ENCODE assay signal across 23 cellular contexts in the genomic region with DNA sequence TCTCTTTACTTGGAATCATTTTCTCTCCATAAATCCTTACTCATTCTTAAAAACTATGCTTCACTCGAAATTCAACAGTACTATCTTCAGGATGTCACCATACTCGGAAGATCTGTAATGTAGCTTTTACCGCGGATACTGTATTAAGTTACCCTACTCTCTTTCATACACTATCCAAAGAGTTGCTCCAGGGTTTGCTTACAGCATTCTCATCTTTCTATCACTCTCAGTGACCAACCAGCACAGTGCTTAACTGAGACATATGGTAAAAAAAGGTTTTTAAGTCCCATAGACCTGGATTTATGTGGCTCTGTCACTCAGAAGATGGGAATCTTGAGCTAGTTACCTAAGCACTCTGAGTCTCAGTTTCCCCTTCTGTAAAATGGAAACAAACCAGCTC. TPM values are rescaled to one million over a fixed set of nuclear protein-coding genes. Genes with fewer than 3 reads are reported as not detected.
DNase-seq lines count a peak whose midpoint lies in the region; ATAC-seq, FAIRE-seq and TF ChIP-seq lines count a peak whose summit lies in the region.
"Had no signal": no experiment of that assay in that cellular context is flagged by ENCODE, and none has a peak within 500 bp of the region (broad histone marks: within the 10 kb centered on the region; RNA-seq: fewer than 3 reads in every experiment).

No MANE protein-coding gene starts in this region.

- no peak overlapping the region for H2BK5ac ChIP-seq in mesenchymal stem cell (ENCODE audit: low read depth, low read length, poor library complexity, severe bottlenecking)

- H3K27me3 Mint-ChIP-seq in activated T-helper 17 cell treated with anti-CD3 and anti-CD28 coated beads, Interleukin-2, amount 50 U/mL, for 72 hours: no peaks in the 10 kb centered on the region
- H3K27me3 Mint-ChIP-seq in naive thymus-derived CD8-positive, alpha-beta T cell: no peaks in the 10 kb centered on the region
- no peaks in the 10 kb centered on the region for H3K27me3 Mint-ChIP-seq in CD4-positive, alpha-beta T cell
- H3K27me3 Mint-ChIP-seq: CD4-positive, alpha-beta memory T cell had no signal

- BruUV-seq in HepG2 (replicated peaks; lab: Mats Ljungman, UMichigan): TSS peak; percentile 4

- H3K4me3 ChIP-seq in HepG2 (replicated peaks in 1 of 3; ENCODE audit: insufficient read depth in 1 of 3, low read depth in 2 of 3, low read length in 3 of 3): no peak overlapping the region
- no peak overlapping the region for H3K4me3 ChIP-seq in right lobe of liver
- no peak overlapping the region for H3K4me3 ChIP-seq in mesenchymal stem cell (ENCODE audit: insufficient read depth in 1 of 2, low read depth in 1 of 2, low read length in 2 of 2)
- H3K4me3 ChIP-seq in psoas muscle: no peak overlapping the region

- H3K4me3 Mint-ChIP-seq in activated T-helper 17 cell treated with anti-CD3 and anti-CD28 coated beads, Interleukin-2, amount 50 U/mL, for 72 hours: no peak overlapping the region
- no peak overlapping the region for H3K4me3 Mint-ChIP-seq in naive thymus-derived CD8-positive, alpha-beta T cell
- H3K4me3 Mint-ChIP-seq in CD4-positive, alpha-beta T cell: no peak overlapping the region
- H3K4me3 Mint-ChIP-seq: H9 had no signal

- H3K27ac ChIP-seq in HepG2 (ENCODE audit: extremely low read length, insufficient read depth, low read length) (no peak overlapping the region), right lobe of liver (no peak overlapping the region), mesenchymal stem cell (ENCODE audit: low read length, poor library complexity, severe bottlenecking) (no peak overlapping the region), psoas muscle (no peak overlapping the region)
- no peak overlapping the region for H3K27ac ChIP-seq in CD4-positive, alpha-beta T cell (ENCODE audit: low read depth, low read length)
- H3K27ac ChIP-seq: HL-60 had no signal

- H3K23ac ChIP-seq in mesenchymal stem cell (ENCODE audit: low read length in 2 of 2): no peak overlapping the region

- H3K9ac ChIP-seq in HepG2 (ENCODE audit: insufficient read depth, low read depth, low read length) (no peak overlapping the region), mesenchymal stem cell (ENCODE audit: low read length) (peak overlapping the region; percentile 11)

- FAIRE-seq in HepG2 (lab: Jason Lieb, UNC): no peak
- FAIRE-seq: A204.1, GM12892, GM18507, H1 had no signal

- peaks cover 17% of the 10 kb centered on the region for H3K79me1 ChIP-seq in mesenchymal stem cell (replicated peaks; ENCODE audit: low read length, poor library complexity, severe bottlenecking)

- no peak overlapping the region for H2BK12ac ChIP-seq in mesenchymal stem cell (ENCODE audit: low read length in 2 of 2)

- H3K9me3 Mint-ChIP-seq in activated T-helper 17 cell treated with anti-CD3 and anti-CD28 coated beads, Interleukin-2, amount 50 U/mL, for 72 hours: no peaks in the 10 kb centered on the region
- H3K9me3 Mint-ChIP-seq in naive thymus-derived CD8-positive, alpha-beta T cell: no peaks in the 10 kb centered on the region
- H3K9me3 Mint-ChIP-seq in CD4-positive, alpha-beta T cell: no peaks in the 10 kb centered on the region
- H3K9me3 Mint-ChIP-seq: CD4-positive, alpha-beta memory T cell; H9 had no signal

- H2AK5ac ChIP-seq in mesenchymal stem cell (ENCODE audit: low read length, severe bottlenecking): no peak overlapping the region

- no peak overlapping the region for H2BK120ac ChIP-seq in mesenchymal stem cell (ENCODE audit: low read depth, low read length)

- TF ChIP-seq POLR2A in HepG2 (IDR thresholded peaks at IDR 0.05; ENCODE audit: insufficient read depth in 1 of 2, low read depth in 2 of 2, low read length in 2 of 2) (no peak), right lobe of liver (IDR thresholded peaks at IDR 0.05) (no peak)

- H3K14ac ChIP-seq in mesenchymal stem cell (ENCODE audit: low read length in 2 of 2): no peak overlapping the region

- peaks cover 1 to 11% of the 10 kb centered on the region in 2 experiments; a peak in 4 of 5 replicates for H3K36me3 ChIP-seq in HepG2 (replicated peaks in 1 of 2; ENCODE audit: control insufficient read depth in 1 of 2, insufficient read depth in 2 of 2, low read length in 2 of 2)
- H3K36me3 ChIP-seq in right lobe of liver: peaks cover 0 to 5% (median 0%) of the 10 kb centered on the region in 4 donors
- peaks cover 1 to 17% of the 10 kb centered on the region in 2 experiments for H3K36me3 ChIP-seq in mesenchymal stem cell (ENCODE audit: control insufficient read depth in 1 of 2, insufficient read depth in 2 of 2, low read depth in 1 of 2, low read length in 2 of 2)
- H3K36me3 ChIP-seq in psoas muscle (ENCODE audit: insufficient read depth in 1 of 2, low read depth in 1 of 2): peaks cover 0 to 17% of the 10 kb centered on the region in 2 donors
- H3K36me3 ChIP-seq: BE2C had no signal

- DNase-seq in HepG2 (ENCODE audit: low spot score) (no peak), right lobe of liver (no peak), mesenchymal stem cell (no peak), psoas muscle (no peak), ureter (ENCODE audit: low spot score) (no peak)
- DNase-seq in naive thymus-derived CD8-positive, alpha-beta T cell: no peak
- no peak for DNase-seq in CD4-positive, alpha-beta T cell
- DNase-seq: ACHN; BE2C; C1 segment of cervical spinal cord; CD4-positive, alpha-beta memory T cell; DMS153; DMS79; GDM1; H9; IMR-90; KBM-7 had no signal

- H2AFZ ChIP-seq in HepG2 (ENCODE audit: low read length) (no peak overlapping the region), mesenchymal stem cell (ENCODE audit: low read depth, low read length) (no peak overlapping the region)

- TF ChIP-seq CTCF in HepG2 (CRISPR knock-in tag; IDR thresholded peaks at IDR 0.05): no peak
- TF ChIP-seq CTCF in right lobe of liver (IDR thresholded peaks at IDR 0.05): no peak
- TF ChIP-seq CTCF in psoas muscle (IDR thresholded peaks at IDR 0.05): no peak
- TF ChIP-seq CTCF in CD4-positive, alpha-beta T cell (IDR thresholded peaks at IDR 0.05): no peak

- no peak overlapping the region for H4K8ac ChIP-seq in mesenchymal stem cell (ENCODE audit: low read length)

- peak overlapping the region; percentile 53 for H3K27ac Mint-ChIP-seq in activated T-helper 17 cell treated with anti-CD3 and anti-CD28 coated beads, Interleukin-2, amount 50 U/mL, for 72 hours
- H3K27ac Mint-ChIP-seq in naive thymus-derived CD8-positive, alpha-beta T cell: peak overlapping the region in 1 of 10 donors; percentile 7
- H3K27ac Mint-ChIP-seq in CD4-positive, alpha-beta T cell: no peak overlapping the region
- H3K27ac Mint-ChIP-seq: H9 had no signal

- ATAC-seq in HepG2 (no peak), right lobe of liver (no peak), psoas muscle (peak in 3 of 4 donors; percentile 46 to 63 (median 62))
- no peak for ATAC-seq in activated T-helper 17 cell treated with anti-CD3 and anti-CD28 coated beads, Interleukin-2, amount 50 U/mL, for 72 hours (replicated peaks)
- no peak for ATAC-seq in naive thymus-derived CD8-positive, alpha-beta T cell
- no peak for ATAC-seq in CD4-positive, alpha-beta T cell (ENCODE audit: poor library complexity)

- H3K36me3 Mint-ChIP-seq in activated T-helper 17 cell treated with anti-CD3 and anti-CD28 coated beads, Interleukin-2, amount 50 U/mL, for 72 hours (ENCODE audit: low read depth): peaks cover 75% of the 10 kb centered on the region
- H3K36me3 Mint-ChIP-seq in naive thymus-derived CD8-positive, alpha-beta T cell: peaks cover 0 to 63% (median 0%) of the 10 kb centered on the region in 3 donors
- peaks cover 59% of the 10 kb centered on the region for H3K36me3 Mint-ChIP-seq in CD4-positive, alpha-beta T cell (ENCODE audit: low read depth)

- CTCF ChIA-PET in HepG2 (lab: Yijun Ruan, JAX; ENCODE audit: low intra/inter-chr PET ratio, low total read pairs): no interaction called here
- CTCF ChIA-PET in CD4-positive, alpha-beta T cell (lab: Charles Lee): interaction anchor here (0.6 kb wide), 1 partner anchor 25 kb away, joined by 4 read pairs; no protein-coding TSS in a partner anchor

- POLR2A ChIA-PET in HepG2 (lab: Yijun Ruan, JAX): no interaction called here
- POLR2A ChIA-PET in naive thymus-derived CD8-positive, alpha-beta T cell (lab: Charles Lee): interaction anchor here (0.6 to 1.0 kb wide), 2 partner anchors 16 to 191 kb away, joined by 3 read pairs; partner anchors contain the start of genes GTF2B and PKN2
- POLR2A ChIA-PET in CD4-positive, alpha-beta T cell (lab: Charles Lee): interaction anchor here (4.8 kb wide), 1 partner anchor 14 kb away, joined by 39 read pairs; the partner anchor contains the start of gene GTF2B

- in situ Hi-C loops in HepG2 (cut with HindIII; ENCODE audit: extremely low pct_ligation_motif_present, low pct_unique_long_range_greater_than_20kb): loop anchor here (10.0 kb wide), 1 partner anchor 221 kb away; no protein-coding TSS in a partner anchor

- peaks cover 27% of the 10 kb centered on the region for H3K79me2 ChIP-seq in HepG2 (ENCODE audit: insufficient read depth, low read length)

- H3K4me2 ChIP-seq in HepG2 (ENCODE audit: low read depth, low read length) (no peak overlapping the region), mesenchymal stem cell (ENCODE audit: low read length, poor library complexity, severe bottlenecking) (no peak overlapping the region)

- no peak overlapping the region for H4K91ac ChIP-seq in mesenchymal stem cell (ENCODE audit: low read length)

- TF ChIP-seq EP300 in HepG2 (IDR thresholded peaks at IDR 0.05; ENCODE audit: low read depth in 2 of 2, low read length in 2 of 2) (no peak), HepG2 (CRISPR knock-in tag; IDR thresholded peaks at IDR 0.05; ENCODE audit: borderline replicate concordance) (no peak)

- intact Hi-C loops in HepG2 (cut with micrococcal nuclease; ENCODE audit: unreplicated experiment) (loop anchor here (5.0 kb wide), 1 partner anchor 218 kb away; no protein-coding TSS in a partner anchor), right lobe of liver (cut with DNase I) (no loop called here), psoas muscle (cut with DNase I) (loop anchor here (5.0 to 10.0 kb wide), 3 partner anchors 181 to 221 kb away; no protein-coding TSS in a partner anchor)
- intact Hi-C loops in CD4-positive, alpha-beta T cell (cut with DNase I, micrococcal nuclease): loop anchor here (5.0 to 10.0 kb wide), 3 partner anchors 73 to 1741 kb away; no protein-coding TSS in a partner anchor

- no peak for TF ChIP-seq RAD21 in HepG2 (CRISPR knock-in tag; IDR thresholded peaks at IDR 0.05)

- no peak overlapping the region for H3K4ac ChIP-seq in mesenchymal stem cell (ENCODE audit: low read depth in 1 of 2, low read length in 2 of 2)

- H2BK15ac ChIP-seq in mesenchymal stem cell (ENCODE audit: low read depth, poor library complexity, severe bottlenecking): no peak overlapping the region

- H3K18ac ChIP-seq in mesenchymal stem cell (ENCODE audit: low read depth in 1 of 2, low read length in 2 of 2): no peak overlapping the region

- H3K9me3 ChIP-seq in HepG2 (ENCODE audit: low read length) (no peaks in the 10 kb centered on the region), right lobe of liver (no peaks in the 10 kb centered on the region), mesenchymal stem cell (ENCODE audit: control insufficient read depth, low read length) (no peaks in the 10 kb centered on the region), psoas muscle (no peaks in the 10 kb centered on the region)
- no peaks in the 10 kb centered on the region for H3K9me3 ChIP-seq in CD4-positive, alpha-beta T cell (ENCODE audit: control insufficient read depth, low read length)
- H3K9me3 ChIP-seq: BE2C had no signal

- H3K4me1 ChIP-seq in HepG2 (ENCODE audit: insufficient read depth, low read length) (peaks cover 4% of the 10 kb centered on the region; the same call in 1 of the 2 replicates), right lobe of liver (peaks cover 0 to 23% (median 6%) of the 10 kb centered on the region in 4 donors), mesenchymal stem cell (ENCODE audit: control insufficient read depth, insufficient read depth, low read depth, low read length) (peaks cover 1% of the 10 kb centered on the region), psoas muscle (peaks cover 12% of the 10 kb centered on the region)
- H3K4me1 ChIP-seq: BE2C had no signal

- H3K4me1 Mint-ChIP-seq in activated T-helper 17 cell treated with anti-CD3 and anti-CD28 coated beads, Interleukin-2, amount 50 U/mL, for 72 hours: peaks cover 25% of the 10 kb centered on the region
- peaks cover 15 to 63% (median 52%) of the 10 kb centered on the region in 4 donors for H3K4me1 Mint-ChIP-seq in naive thymus-derived CD8-positive, alpha-beta T cell
- peaks cover 65% of the 10 kb centered on the region for H3K4me1 Mint-ChIP-seq in CD4-positive, alpha-beta T cell (ENCODE audit: low read depth)
- H3K4me1 Mint-ChIP-seq: H9 had no signal

- H3K27me3 ChIP-seq in HepG2 (ENCODE audit: control insufficient read depth in 1 of 2, insufficient read depth in 2 of 2, low read length in 2 of 2): no peaks in the 10 kb centered on the region
- H3K27me3 ChIP-seq in right lobe of liver: no peaks in the 10 kb centered on the region
- H3K27me3 ChIP-seq in mesenchymal stem cell (ENCODE audit: control insufficient read depth in 1 of 2, insufficient read depth in 1 of 2, low read length in 2 of 2): no peaks in the 10 kb centered on the region
- H3K27me3 ChIP-seq in psoas muscle (ENCODE audit: insufficient read depth in 3 of 3, low read length in 2 of 3): no peaks in the 10 kb centered on the region
- no peaks in the 10 kb centered on the region for H3K27me3 ChIP-seq in CD4-positive, alpha-beta T cell (ENCODE audit: control insufficient read depth, insufficient read depth, low read length)
- H3K27me3 ChIP-seq: BE2C had no signal

- WGBS in HepG2 (ENCODE audit: low lambda C conversion rate): 95% methylated on average over 4 of the region's 4 CpGs
- WGBS in right lobe of liver (ENCODE audit: insufficient coverage, low coverage, low lambda C conversion rate, missing lambda C conversion rate): 81% methylated on average over 4 of the region's 4 CpGs
- 93% methylated on average over 4 of the region's 4 CpGs for WGBS in mesenchymal stem cell
- 38 to 77% (median 38%) methylated on average over 4 of the region's 4 CpGs for WGBS in psoas muscle, 3 donors

- H4K20me1 ChIP-seq in HepG2 (ENCODE audit: insufficient read depth, low read length): no peaks in the 10 kb centered on the region; the same call in 1 of the 2 replicates

RNA-seq across cellular contexts. Expression of gene GTF2B, which starts 15.8 kb away (rescaled TPM):
- total RNA-seq in HepG2 (2016; rRNA removed; fragmentation: Illumina TruSeq; extraction: Trizol) (43.4 and 68.0 TPM in 2 replicates), right lobe of liver (10 to 100 TPM in 5 of 6 experiments, 1 to 10 TPM in 1; 8.8 to 21.6 (median 15.9) TPM), psoas muscle (10 to 100 TPM; 11.8 to 16.2 (median 14.2) TPM), ureter (28.6 TPM)
- total RNA-seq in HepG2 (2016; cell fraction: cytosol; rRNA removed; fragmentation: Illumina TruSeq; extraction: Trizol; ENCODE audit: low read depth): 10.0 and 11.6 TPM in 2 replicates
- total RNA-seq in HepG2 (2016; cell fraction: insoluble cytoplasmic fraction; rRNA removed; fragmentation: Illumina TruSeq; extraction: Trizol): 43.5 and 71.8 TPM in 2 replicates
- total RNA-seq in HepG2 (2016; cell fraction: membrane; rRNA removed; fragmentation: Illumina TruSeq; extraction: Trizol): 12.6 and 14.3 TPM in 2 replicates
- 18.8 and 21.9 TPM in 2 replicates for total RNA-seq in HepG2 (2016; cell fraction: nucleus; rRNA removed; fragmentation: Illumina TruSeq; extraction: Trizol)
- polyA plus RNA-seq in HepG2 (2011; rRNA removed) (26.1 and 31.5 TPM in 2 replicates), psoas muscle (10 to 100 TPM; 15.4 to 23.3 (median 15.6) TPM)
- polyA plus RNA-seq in HepG2 (2011; cell fraction: cytosol; rRNA removed): 14.8 and 26.0 TPM in 2 replicates
- 6.7 and 9.4 TPM in 2 replicates for polyA plus RNA-seq in HepG2 (2011; cell fraction: nucleus; rRNA removed)
- polyA plus RNA-seq in HepG2 (2012): 26.4 and 28.5 TPM in 2 replicates
- polyA plus RNA-seq in HepG2 (2016; cell fraction: cytosol; fragmentation: Illumina TruSeq; extraction: Trizol; ENCODE audit: low read depth): 4.0 and 4.3 TPM in 2 replicates
- polyA plus RNA-seq in HepG2 (2016; cell fraction: insoluble cytoplasmic fraction; fragmentation: Illumina TruSeq; extraction: Trizol; ENCODE audit: low read depth): 58.8 and 59.1 TPM in 2 replicates
- polyA plus RNA-seq in HepG2 (2016; cell fraction: membrane; fragmentation: Illumina TruSeq; extraction: Trizol; ENCODE audit: low read depth): 5.8 and 6.0 TPM in 2 replicates
- 21.6 and 23.3 TPM in 2 replicates for polyA plus RNA-seq in HepG2 (2016; cell fraction: nucleus; fragmentation: Illumina TruSeq; extraction: Trizol; ENCODE audit: insufficient read depth, low read depth)
- 13.1 and 19.1 TPM in 2 replicates for polyA minus RNA-seq in HepG2 (2011; rRNA and poly(A)+ RNA removed; ENCODE audit: low replicate concordance)
- polyA minus RNA-seq in HepG2 (2011; cell fraction: cytosol; rRNA and poly(A)+ RNA removed): 15.4 and 26.0 TPM in 2 replicates
- polyA minus RNA-seq in HepG2 (2011; cell fraction: nucleus; rRNA and poly(A)+ RNA removed): 19.9 and 20.6 TPM in 2 replicates
- total RNA-seq in activated T-helper 17 cell treated with anti-CD3 and anti-CD28 coated beads, Interleukin-2, amount 50 U/mL, for 72 hours: 10 to 100 TPM; 38.8 to 39.3 TPM
- 26.8 TPM for polyA plus RNA-seq in mesenchymal stem cell (2013, experiment 1 of 2)
- 28.0 TPM for polyA plus RNA-seq in mesenchymal stem cell (2013, experiment 2 of 2)
- total RNA-seq in naive thymus-derived CD8-positive, alpha-beta T cell: 10 to 100 TPM; 44.3 to 47.3 TPM
- 10 to 100 TPM; 43.1 to 56.8 (median 45.1) TPM for polyA plus RNA-seq in naive thymus-derived CD8-positive, alpha-beta T cell
- total RNA-seq in CD4-positive, alpha-beta T cell: 10 to 100 TPM; 82.6 to 86.4 TPM

Comparison
In these comparisons a context has a peak if more than half of its experiments do, and no peak if none do; other contexts are left out.
1. intact Hi-C loops: an anchor here in HepG2 (5.0 kb wide), psoas muscle (5.0 to 10.0 kb wide) and CD4-positive, alpha-beta T cell (5.0 to 10.0 kb wide); none called in right lobe of liver.
2. ATAC-seq: peak in psoas muscle (3 of 4); none in HepG2 (single experiment), right lobe of liver (0 of 4), activated T-helper 17 cell treated with anti-CD3 and anti-CD28 coated beads, Interleukin-2, amount 50 U/mL, for 72 hours (single experiment), naive thymus-derived CD8-positive, alpha-beta T cell (0 of 2) and CD4-positive, alpha-beta T cell (single experiment).